In the genomic region with DNA sequence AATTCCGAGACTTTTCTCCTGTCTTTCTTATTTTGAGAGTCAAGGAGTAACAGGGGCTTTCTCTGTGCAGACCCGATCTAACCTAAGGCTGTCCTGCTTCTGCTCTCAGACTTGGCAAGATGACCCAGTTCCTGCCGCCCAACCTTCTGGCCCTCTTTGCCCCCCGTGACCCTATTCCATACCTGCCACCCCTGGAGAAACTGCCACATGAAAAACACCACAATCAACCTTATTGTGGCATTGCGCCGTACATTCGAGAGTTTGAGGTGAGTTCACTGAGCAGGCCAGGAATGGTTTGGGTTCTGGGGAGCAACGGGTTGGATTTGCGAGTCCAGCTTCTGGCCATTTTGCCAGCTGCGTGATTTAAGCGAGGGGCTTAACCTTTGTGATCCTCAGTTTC, we compare ENCODE assay signal across 9 cellular contexts. TPM values are rescaled to one million over a fixed set of nuclear protein-coding genes. Genes with fewer than 3 reads are reported as not detected.
A peak's percentile ranks its signal among the peaks of the same experiment; 100 is the strongest.
DNase-seq lines count a peak whose midpoint lies in the region; ATAC-seq, FAIRE-seq and TF ChIP-seq lines count a peak whose summit lies in the region.
"Had no signal": no experiment of that assay in that cellular context is flagged by ENCODE, and none has a peak within 500 bp of the region (broad histone marks: within the 10 kb centered on the region; RNA-seq: fewer than 3 reads in every experiment).

No MANE protein-coding gene starts in this region.

- H4K20me1 ChIP-seq in SK-N-SH (ENCODE audit: insufficient read depth): peaks cover 58% of the 10 kb centered on the region

- H3K27me3 Mint-ChIP-seq in activated naive CD8-positive, alpha-beta T cell: no peaks in the 10 kb centered on the region

- peak overlapping the region; percentile 93 for H3K27ac Mint-ChIP-seq in activated naive CD8-positive, alpha-beta T cell

- FAIRE-seq in kidney (lab: Jason Lieb, UNC): no peak
- FAIRE-seq: A204.1 had no signal

- peak overlapping the region; percentile 78 to 99 for H3K4me3 ChIP-seq in SK-N-SH (ENCODE audit: low read depth in 2 of 2, low read length in 1 of 2)
- H3K4me3 ChIP-seq in kidney (ENCODE audit: low read length in 2 of 2): peak overlapping the region; percentile 95 to 99
- peak overlapping the region; percentile 91 to 94 (median 93) for H3K4me3 ChIP-seq in subcutaneous abdominal adipose tissue (ENCODE audit: low read depth in 1 of 5, low read length in 5 of 5)

- TF ChIP-seq CTCF in SK-N-SH (IDR thresholded peaks at IDR 0.05) (no peak), kidney (IDR thresholded peaks at IDR 0.05; ENCODE audit: borderline replicate concordance, extremely low read depth, insufficient read depth) (no peak)

- H3F3A ChIP-seq in SK-N-SH (replicated peaks; ENCODE audit: insufficient read depth): peaks cover 5% of the 10 kb centered on the region

- H3K27ac ChIP-seq in SK-N-SH (ENCODE audit: low read depth in 2 of 2, low read length in 1 of 2) (no peak overlapping the region; a peak in 1 of 4 replicates), kidney (ENCODE audit: low read depth in 2 of 2, low read length in 2 of 2) (no peak overlapping the region), subcutaneous abdominal adipose tissue (ENCODE audit: low read depth, low read length) (peak overlapping the region; percentile 1)

- no peak for TF ChIP-seq EP300 in SK-N-SH (IDR thresholded peaks at IDR 0.05; ENCODE audit: borderline replicate concordance in 1 of 2, low read depth in 1 of 2, low read length in 1 of 2)

- WGBS in SK-N-SH (ENCODE audit: low lambda C conversion rate): 23% methylated on average over 10 of the region's 11 CpGs

- peaks cover 2% of the 10 kb centered on the region for H3K36me3 Mint-ChIP-seq in activated naive CD8-positive, alpha-beta T cell

- H3K36me3 ChIP-seq in SK-N-SH (replicated peaks in 1 of 2; ENCODE audit: control insufficient read depth in 1 of 2, insufficient read depth in 2 of 2, low read length in 1 of 2): peaks cover 22 to 38% of the 10 kb centered on the region in 2 experiments
- peaks cover 11 to 12% of the 10 kb centered on the region in 2 donors for H3K36me3 ChIP-seq in kidney (ENCODE audit: control insufficient read depth in 1 of 2, insufficient read depth in 2 of 2, low read length in 2 of 2)
- H3K36me3 ChIP-seq in subcutaneous abdominal adipose tissue (ENCODE audit: control insufficient read depth in 5 of 5, insufficient read depth in 5 of 5, low read length in 5 of 5): peaks cover 0 to 36% (median 26%) of the 10 kb centered on the region in 5 donors

- peaks cover 64% of the 10 kb centered on the region for H3K79me2 ChIP-seq in SK-N-SH (ENCODE audit: insufficient read depth)

- peak overlapping the region; percentile 99 for H3K4me2 ChIP-seq in SK-N-SH

- H3K9ac ChIP-seq in SK-N-SH: peak overlapping the region; percentile 98
- H3K9ac ChIP-seq in kidney (ENCODE audit: low read length in 2 of 2): peak overlapping the region; percentile 83 to 97
- peak overlapping the region; percentile 94 to 99 (median 98) for H3K9ac ChIP-seq in subcutaneous abdominal adipose tissue (ENCODE audit: low read length in 5 of 5)

- H3K9me2 ChIP-seq in SK-N-SH: no peaks in the 10 kb centered on the region

- no peak for DNase-seq in SK-N-SH
- DNase-seq in kidney: no peak
- DNase-seq in stimulated activated CD8-positive, alpha-beta memory T cell treated with anti-CD3 and anti-CD28 coated beads, Interleukin-4, amount 100 ng/mL, for 48 hours: no peak
- no peak for DNase-seq in HUDEP-2 (lab: John Stamatoyannopoulos, UW; ENCODE audit: unreplicated experiment in 76 of 76)
- DNase-seq in SK-N-DZ (ENCODE audit: low spot score): no peak

- H3K9me3 Mint-ChIP-seq in activated naive CD8-positive, alpha-beta T cell (ENCODE audit: low read depth): no peaks in the 10 kb centered on the region

- ATAC-seq in SK-N-SH treated with all-trans-retinoic acid at 6 μM for 48 hours: no peak

- CTCF ChIA-PET in SK-N-SH (lab: Yijun Ruan, JAX): interaction anchor here (0.6 to 4.3 kb wide), 5 partner anchors 12 to 134 kb away, joined by 3 to 40 read pairs (median 10); a partner anchor contains a TSS

- H3K9me3 ChIP-seq in SK-N-SH (no peaks in the 10 kb centered on the region), kidney (ENCODE audit: control insufficient read depth in 1 of 2, low read length in 2 of 2) (no peaks in the 10 kb centered on the region), subcutaneous abdominal adipose tissue (ENCODE audit: control insufficient read depth in 5 of 5, low read length in 5 of 5) (no peaks in the 10 kb centered on the region)

- TF ChIP-seq RAD21 in SK-N-SH (IDR thresholded peaks at IDR 0.05; ENCODE audit: low read length): no peak

- H2AFZ ChIP-seq in SK-N-SH (ENCODE audit: low read depth): no peak overlapping the region

- intact Hi-C loops in kidney (cut with DNase I): no loop called here

- H3K27me3 ChIP-seq in SK-N-SH (ENCODE audit: insufficient read depth): no peaks in the 10 kb centered on the region
- H3K27me3 ChIP-seq in subcutaneous abdominal adipose tissue (ENCODE audit: control insufficient read depth in 5 of 5, insufficient read depth in 4 of 5, low read length in 5 of 5): no peaks in the 10 kb centered on the region

- peaks cover 36% of the 10 kb centered on the region for H3K4me1 Mint-ChIP-seq in activated naive CD8-positive, alpha-beta T cell (ENCODE audit: low read depth)

- POLR2A ChIA-PET in SK-N-SH (lab: Yijun Ruan, JAX): no interaction called here

- peak overlapping the region; percentile 96 for H3K4me3 Mint-ChIP-seq in activated naive CD8-positive, alpha-beta T cell

- H3K4me1 ChIP-seq in SK-N-SH (ENCODE audit: control insufficient read depth in 1 of 2, insufficient read depth in 2 of 2, low read depth in 1 of 2, low read length in 1 of 2): peaks cover 10 to 12% of the 10 kb centered on the region in 2 experiments; a peak in 1 of 4 replicates
- peaks cover 10 to 13% of the 10 kb centered on the region in 2 donors for H3K4me1 ChIP-seq in kidney (ENCODE audit: control insufficient read depth in 1 of 2, insufficient read depth in 1 of 2, low read depth in 1 of 2, low read length in 2 of 2)
- H3K4me1 ChIP-seq in subcutaneous abdominal adipose tissue (ENCODE audit: control insufficient read depth in 5 of 5, insufficient read depth in 5 of 5, low read length in 5 of 5): peaks cover 0 to 33% (median 24%) of the 10 kb centered on the region in 5 donors

TF ChIP-seq in SK-N-SH, 30 proteins besides CTCF, POLR2A, EP300 and RAD21 (continues in another document):
- TF ChIP-seq EZH2phosphoT487 (IDR thresholded peaks at IDR 0.05; ENCODE audit: borderline replicate concordance, low read depth): no peak
- TF ChIP-seq, protein P1, sequence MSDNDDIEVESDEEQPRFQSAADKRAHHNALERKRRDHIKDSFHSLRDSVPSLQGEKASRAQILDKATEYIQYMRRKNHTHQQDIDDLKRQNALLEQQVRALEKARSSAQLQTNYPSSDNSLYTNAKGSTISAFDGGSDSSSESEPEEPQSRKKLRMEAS (IDR thresholded peaks at IDR 0.05; ENCODE audit: low read depth): no peak
- no peak for TF ChIP-seq RFX5 (IDR thresholded peaks at IDR 0.05; ENCODE audit: low read length)
- no peak for TF ChIP-seq ELF1 (IDR thresholded peaks at IDR 0.05)
- no peak for TF ChIP-seq YY1 (IDR thresholded peaks at IDR 0.05; ENCODE audit: low read depth)

RNA-seq across cellular contexts. Expression of gene SNRNP70, which starts 1.0 kb away (rescaled TPM):
- polyA plus RNA-seq in SK-N-SH (2012; rRNA removed): 272 and 359 TPM in 2 replicates
- 105 and 136 TPM in 2 replicates for polyA plus RNA-seq in SK-N-SH (2012; cell fraction: cytosol; rRNA removed)
- 1,942 and 4,228 TPM in 2 replicates for polyA plus RNA-seq in SK-N-SH (2012; cell fraction: nucleus; rRNA removed)
- total RNA-seq in kidney: 203 TPM
- polyA plus RNA-seq in kidney (ENCODE audit: insufficient read depth, low read depth, low replicate concordance): 144 TPM
- polyA plus RNA-seq in SK-N-DZ (2014; cell fraction: cytosol; rRNA removed): 302 and 304 TPM in 2 replicates
- 531 and 538 TPM in 2 replicates for polyA plus RNA-seq in SK-N-DZ (2014; cell fraction: nucleus; rRNA removed)

RNA-seq across cellular contexts. Expression of gene KCNA7, which starts 13.8 kb away (rescaled TPM):
- polyA plus RNA-seq in SK-N-SH (2012; rRNA removed) (0.02 TPM in 1 of 2 replicates, not detected in the other), kidney (ENCODE audit: insufficient read depth, low read depth, low replicate concordance) (not detected)
- polyA plus RNA-seq in SK-N-SH (2012; cell fraction: cytosol; rRNA removed): 0.01 TPM in 1 of 2 replicates, not detected in the other
- polyA plus RNA-seq in SK-N-SH (2012; cell fraction: nucleus; rRNA removed): 0.02 TPM in 1 of 2 replicates, not detected in the other
- not detected for total RNA-seq in kidney
- polyA plus RNA-seq in SK-N-DZ (2014; cell fraction: cytosol; rRNA removed): not detected in 2 replicates
- not detected in 2 replicates for polyA plus RNA-seq in SK-N-DZ (2014; cell fraction: nucleus; rRNA removed)

RNA-seq across cellular contexts. Expression of gene NTF4, which starts 21.7 kb away (rescaled TPM):
- polyA plus RNA-seq in SK-N-SH (2012; rRNA removed) (0.66 and 1.6 TPM in 2 replicates), kidney (ENCODE audit: insufficient read depth, low read depth, low replicate concordance) (not detected)
- polyA plus RNA-seq in SK-N-SH (2012; cell fraction: cytosol; rRNA removed): 0.68 and 0.71 TPM in 2 replicates
- 4.8 and 7.8 TPM in 2 replicates for polyA plus RNA-seq in SK-N-SH (2012; cell fraction: nucleus; rRNA removed)
- 0.28 TPM for total RNA-seq in kidney
- not detected in 2 replicates for polyA plus RNA-seq in SK-N-DZ (2014; cell fraction: cytosol; rRNA removed)
- not detected in 2 replicates for polyA plus RNA-seq in SK-N-DZ (2014; cell fraction: nucleus; rRNA removed)

RNA-seq across cellular contexts. Expression of gene LIN7B, which starts 27.9 kb away (rescaled TPM):
- 20.8 and 21.1 TPM in 2 replicates for polyA plus RNA-seq in SK-N-SH (2012; rRNA removed)
- polyA plus RNA-seq in SK-N-SH (2012; cell fraction: cytosol; rRNA removed): 11.8 and 13.5 TPM in 2 replicates
- polyA plus RNA-seq in SK-N-SH (2012; cell fraction: nucleus; rRNA removed): 27.5 and 27.8 TPM in 2 replicates
- 4.7 TPM for total RNA-seq in kidney
- 9.7 TPM for polyA plus RNA-seq in kidney (ENCODE audit: insufficient read depth, low read depth, low replicate concordance)
- 4.9 and 13.9 TPM in 2 replicates for polyA plus RNA-seq in SK-N-DZ (2014; cell fraction: cytosol; rRNA removed)
- 31.3 and 32.6 TPM in 2 replicates for polyA plus RNA-seq in SK-N-DZ (2014; cell fraction: nucleus; rRNA removed)

RNA-seq across cellular contexts. Expression of gene CGB7, which starts 28.7 kb away (rescaled TPM):
- polyA plus RNA-seq in SK-N-SH (2012; rRNA removed) (2.0 and 2.1 TPM in 2 replicates), kidney (ENCODE audit: insufficient read depth, low read depth, low replicate concordance) (not detected)
- 0.53 and 0.93 TPM in 2 replicates for polyA plus RNA-seq in SK-N-SH (2012; cell fraction: cytosol; rRNA removed)
- polyA plus RNA-seq in SK-N-SH (2012; cell fraction: nucleus; rRNA removed): 14.3 and 19.4 TPM in 2 replicates
- total RNA-seq in kidney: not detected
- 0.03 TPM in 1 of 2 replicates, not detected in the other for polyA plus RNA-seq in SK-N-DZ (2014; cell fraction: cytosol; rRNA removed)
- polyA plus RNA-seq in SK-N-DZ (2014; cell fraction: nucleus; rRNA removed): 1.0 and 2.3 TPM in 2 replicates
